1 cellular context compared by ENCODE assay signal in genomic region chr9:117487555-117488175, GRCh38.
TF ChIP-seq lines count a peak whose summit lies in the region.

No MANE protein-coding gene starts in this region.

TF ChIP-seq in HepG2, 621 proteins besides CTCF, POLR2A, EP300 and RAD21 (continued from another document and continues in another):
- TF ChIP-seq PATZ1 (CRISPR knock-in tag; IDR thresholded peaks at IDR 0.05) (peak; percentile 50), SRSF4 (IDR thresholded peaks at IDR 0.05; ENCODE audit: low read depth, low read length, poor library complexity, severe bottlenecking) (no peak), ZEB1 (IDR thresholded peaks at IDR 0.05; ENCODE audit: insufficient replicate concordance, low read depth) (peak; percentile 88), MXD4 (CRISPR knock-in tag; IDR thresholded peaks at IDR 0.05) (no peak), ZNF775 (CRISPR knock-in tag; IDR thresholded peaks at IDR 0.05; ENCODE audit: borderline replicate concordance) (0 out of 2 replicates have a peak, but pooled peaks have one; percentile 63), NFYC (CRISPR knock-in tag; IDR thresholded peaks at IDR 0.05) (no peak), PRMT3 (CRISPR knock-in tag; IDR thresholded peaks at IDR 0.05; ENCODE audit: borderline replicate concordance, low read depth) (no peak), ZBTB14 (CRISPR knock-in tag; IDR thresholded peaks at IDR 0.05) (no peak), ZNF468 (CRISPR knock-in tag; IDR thresholded peaks at IDR 0.05) (no peak), ZNF563 (CRISPR knock-in tag; IDR thresholded peaks at IDR 0.05) (no peak), SMYD3 (CRISPR knock-in tag; IDR thresholded peaks at IDR 0.05) (peak; percentile 72; the same call in 1 of the 2 replicates), NFIC (IDR thresholded peaks at IDR 0.05; ENCODE audit: low read length) (peak; percentile 65; the same call in 1 of the 2 replicates), REXO4 (CRISPR knock-in tag; IDR thresholded peaks at IDR 0.05; ENCODE audit: borderline replicate concordance) (no peak), HNF4A (CRISPR knock-in tag; IDR thresholded peaks at IDR 0.05) (no peak), ZNF670 (CRISPR knock-in tag; IDR thresholded peaks at IDR 0.05; ENCODE audit: borderline replicate concordance) (no peak), MED1 (CRISPR knock-in tag; IDR thresholded peaks at IDR 0.05) (peak; percentile 50), SIX4 (CRISPR knock-in tag; IDR thresholded peaks at IDR 0.05) (no peak), ZNF44 (CRISPR knock-in tag; IDR thresholded peaks at IDR 0.05) (no peak), SCMH1 (CRISPR knock-in tag; IDR thresholded peaks at IDR 0.05; ENCODE audit: borderline replicate concordance) (no peak), ZFP36L1 (CRISPR knock-in tag; IDR thresholded peaks at IDR 0.05) (0 out of 2 replicates have a peak, but pooled peaks have one; percentile 21), CBX5 (CRISPR knock-in tag; IDR thresholded peaks at IDR 0.05; ENCODE audit: borderline replicate concordance) (peak; percentile 93), MAX (IDR thresholded peaks at IDR 0.05) (peak; percentile 32; the same call in 1 of the 2 replicates), NAIF1 (CRISPR knock-in tag; IDR thresholded peaks at IDR 0.05; ENCODE audit: borderline replicate concordance) (no peak), TEF (CRISPR knock-in tag; IDR thresholded peaks at IDR 0.05) (0 out of 2 replicates have a peak, but pooled peaks have one; percentile 50), HOXA9 (CRISPR knock-in tag; IDR thresholded peaks at IDR 0.05; ENCODE audit: borderline replicate concordance) (no peak), TGIF2 (CRISPR knock-in tag; IDR thresholded peaks at IDR 0.05) (peak; percentile 49; the same call in 1 of the 2 replicates), GATA4 (IDR thresholded peaks at IDR 0.05; ENCODE audit: borderline replicate concordance, low read depth) (no peak), ZNF577 (CRISPR knock-in tag; IDR thresholded peaks at IDR 0.05; ENCODE audit: borderline replicate concordance, low read depth) (no peak), THAP7 (CRISPR knock-in tag; IDR thresholded peaks at IDR 0.05) (peak; percentile 69; the same call in 1 of the 2 replicates), ZNF549 (CRISPR knock-in tag; IDR thresholded peaks at IDR 0.05) (no peak), BRF2 (CRISPR knock-in tag; IDR thresholded peaks at IDR 0.05) (0 out of 2 replicates have a peak, but pooled peaks have one; percentile 55), HNRNPLL (IDR thresholded peaks at IDR 0.05; ENCODE audit: low read depth, low read length, poor library complexity, severe bottlenecking) (peak; percentile 42), SMARCE1 (IDR thresholded peaks at IDR 0.05; ENCODE audit: borderline replicate concordance) (no peak), ZNF317 (CRISPR knock-in tag; IDR thresholded peaks at IDR 0.05) (no peak), KMT2B (CRISPR knock-in tag; IDR thresholded peaks at IDR 0.05) (no peak; the same call in 1 of the 2 replicates), TFE3 (CRISPR knock-in tag; IDR thresholded peaks at IDR 0.05) (0 out of 2 replicates have a peak, but pooled peaks have one; percentile 23), FOXK2 (IDR thresholded peaks at IDR 0.05) (no peak), ZNF639 (CRISPR knock-in tag; conservative IDR thresholded peaks at IDR 0.05) (no peak), SALL2 (CRISPR knock-in tag; IDR thresholded peaks at IDR 0.05) (peak; percentile 60; the same call in 1 of the 2 replicates), PHF20 (CRISPR knock-in tag; IDR thresholded peaks at IDR 0.05) (peak; percentile 46; the same call in 1 of the 2 replicates), ZGPAT (CRISPR knock-in tag; IDR thresholded peaks at IDR 0.05) (peak; percentile 77), E2F2 (CRISPR knock-in tag; IDR thresholded peaks at IDR 0.05; ENCODE audit: borderline replicate concordance) (no peak), MYPOP (CRISPR knock-in tag; IDR thresholded peaks at IDR 0.05) (no peak), MIXL1 (CRISPR knock-in tag; IDR thresholded peaks at IDR 0.05) (no peak; the same call in 1 of the 2 replicates), KDM2A (CRISPR knock-in tag; IDR thresholded peaks at IDR 0.05; ENCODE audit: borderline replicate concordance, low read depth) (peak; percentile 88; the same call in 1 of the 2 replicates), ZNF329 (CRISPR knock-in tag; IDR thresholded peaks at IDR 0.05; ENCODE audit: low read depth) (0 out of 2 replicates have a peak, but pooled peaks have one; percentile 63), HES4 (CRISPR knock-in tag; IDR thresholded peaks at IDR 0.05; ENCODE audit: borderline replicate concordance) (no peak; the same call in 1 of the 2 replicates), ZMAT3 (CRISPR knock-in tag; conservative IDR thresholded peaks at IDR 0.05) (no peak), POLR2AphosphoS2 (IDR thresholded peaks at IDR 0.05; ENCODE audit: low read depth, low read length) (no peak), ZNF33A (CRISPR knock-in tag; IDR thresholded peaks at IDR 0.05; ENCODE audit: borderline replicate concordance) (no peak), SOX5 (CRISPR knock-in tag; IDR thresholded peaks at IDR 0.05; ENCODE audit: borderline replicate concordance) (0 out of 2 replicates have a peak, but pooled peaks have one; percentile 27), ZNF513 (CRISPR knock-in tag; conservative IDR thresholded peaks at IDR 0.05) (no peak)
